ENCODE assay signal across 31 cellular contexts in the genomic region with DNA sequence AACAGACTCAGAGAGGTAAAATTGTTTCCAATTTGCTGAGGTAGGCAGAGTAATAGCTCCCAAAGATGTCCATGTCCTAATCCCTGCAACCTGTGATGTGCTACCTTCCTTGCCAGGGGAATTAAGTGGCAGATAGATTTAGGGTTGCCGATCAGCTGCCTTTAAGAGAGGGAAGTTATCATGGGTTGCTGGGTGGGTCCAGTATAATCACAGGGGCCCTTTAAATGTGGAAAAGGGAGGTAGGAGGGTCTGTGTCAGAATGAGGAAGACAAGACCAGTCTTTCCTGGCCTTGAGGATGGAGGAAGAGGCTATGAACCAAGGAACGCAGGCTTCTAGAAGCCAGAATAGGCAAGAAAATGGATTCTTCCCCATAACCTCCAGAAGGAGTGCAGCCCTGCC. TPM values are rescaled to one million over a fixed set of nuclear protein-coding genes. Genes with fewer than 3 reads are reported as not detected.
DNase-seq lines count a peak whose midpoint lies in the region; ATAC-seq and TF ChIP-seq lines count a peak whose summit lies in the region.
"Had no signal": no experiment of that assay in that cellular context is flagged by ENCODE, and none has a peak within 500 bp of the region (broad histone marks: within the 10 kb centered on the region; RNA-seq: fewer than 3 reads in every experiment).

No MANE protein-coding gene starts in this region.

- CTCF ChIA-PET in activated B cell treated with CpG ODN at 0.5 μM for 24 hours (lab: Charles Lee): interaction anchor here (1.0 to 3.7 kb wide), 7 partner anchors 19 to 92 kb away, joined by 3 to 18 read pairs (median 5); a partner anchor contains a TSS

- H4K20me1 ChIP-seq in Loucy (ENCODE audit: insufficient read depth, low read length, poor library complexity, severe bottlenecking) (no peaks in the 10 kb centered on the region), neural progenitor cell (ENCODE audit: low read depth) (no peaks in the 10 kb centered on the region)

- H3K4me1 ChIP-seq in Loucy (ENCODE audit: insufficient read depth, low read length, poor library complexity, severe bottlenecking) (peaks cover 77% of the 10 kb centered on the region), neural progenitor cell (peaks cover 44% of the 10 kb centered on the region)

- H3K27ac Mint-ChIP-seq in CD14-positive monocyte: peak overlapping the region; percentile 77 to 93 (median 91)
- peak overlapping the region; percentile 63 for H3K27ac Mint-ChIP-seq in activated B cell treated with CpG ODN at 0.5 μM for 24 hours
- H3K27ac Mint-ChIP-seq in neural progenitor cell: peak overlapping the region; percentile 19
- H3K27ac Mint-ChIP-seq: activated T-helper 2 cell treated with anti-CD3 and anti-CD28 coated beads, Interferon-gamma antibody, Interleukin-2, Interleukin-4, amounts not matched to agents 10 μg/mL and 5 μg/mL and 100 μg/mL, durations not matched to agents 14 hours and 24 hours and 36 hours had no signal

- H3K27me3 ChIP-seq in Loucy (ENCODE audit: insufficient read depth, low read length, poor library complexity, severe bottlenecking) (no peaks in the 10 kb centered on the region), neural progenitor cell (no peaks in the 10 kb centered on the region)
- H3K27me3 ChIP-seq: SJSA1 had no signal

- H3K79me2 ChIP-seq in Loucy (ENCODE audit: insufficient read depth, low read length) (no peaks in the 10 kb centered on the region), neural progenitor cell (ENCODE audit: low read depth) (no peaks in the 10 kb centered on the region)
- H3K79me2 ChIP-seq: hepatocyte had no signal

- no peak overlapping the region for H2AFZ ChIP-seq in Loucy (ENCODE audit: low read length)
- H2AFZ ChIP-seq in neural progenitor cell (replicated peaks): no peak overlapping the region
- H2AFZ ChIP-seq: hepatocyte had no signal

- no peaks in the 10 kb centered on the region for H3K9me3 ChIP-seq in Loucy (ENCODE audit: insufficient read depth, low read depth, low read length)
- H3K9me3 ChIP-seq in neural progenitor cell (ENCODE audit: low read depth): no peaks in the 10 kb centered on the region
- H3K9me3 ChIP-seq: SJSA1, upper lobe of right lung had no signal

- intact Hi-C loops in CD14-positive monocyte (cut with micrococcal nuclease): loop anchor here in 1 of 2 donors (5.0 to 10.0 kb wide), 2 partner anchors 37 to 79 kb away; a partner anchor contains a TSS
- intact Hi-C loops in activated B cell treated with CpG ODN at 0.5 μM for 24 hours (cut with micrococcal nuclease): loop anchor here (10.0 kb wide), 1 partner anchor 831 kb away; a partner anchor contains a TSS

- H3K36me3 ChIP-seq in Loucy (ENCODE audit: insufficient read depth, low read length): no peaks in the 10 kb centered on the region
- no peaks in the 10 kb centered on the region for H3K36me3 ChIP-seq in neural progenitor cell
- H3K36me3 ChIP-seq: SJSA1, upper lobe of right lung had no signal

- H3K4me3 Mint-ChIP-seq in CD14-positive monocyte (peak overlapping the region; percentile 16 to 75), activated B cell treated with CpG ODN at 0.5 μM for 24 hours (peak overlapping the region; percentile 45), neural progenitor cell (no peak overlapping the region)
- H3K4me3 Mint-ChIP-seq: T-helper 17 cell had no signal

- H3F3A ChIP-seq in Loucy (ENCODE audit: low read depth) (peaks cover 17% of the 10 kb centered on the region), neural progenitor cell (ENCODE audit: low read depth) (peaks cover 29% of the 10 kb centered on the region)

- H3K27ac ChIP-seq in neural progenitor cell: no peak overlapping the region
- H3K27ac ChIP-seq: C4-2B, epithelial cell of prostate, hepatocyte, upper lobe of right lung, VCaP had no signal

- TF ChIP-seq CTCF in CD14-positive monocyte (IDR thresholded peaks at IDR 0.05): no peak
- TF ChIP-seq CTCF in Loucy (conservative IDR thresholded peaks at IDR 0.05; ENCODE audit: low read length): no peak
- TF ChIP-seq CTCF in activated B cell treated with CpG ODN at 0.5 μM for 24 hours (IDR thresholded peaks at IDR 0.05): no peak
- TF ChIP-seq CTCF in neural progenitor cell (IDR thresholded peaks at IDR 0.05): no peak

- H3K9me2 ChIP-seq in Loucy (replicated peaks; ENCODE audit: low read depth, low read length): no peaks in the 10 kb centered on the region

- peaks cover 64% of the 10 kb centered on the region for H3K4me1 Mint-ChIP-seq in CD14-positive monocyte
- peaks cover 86% of the 10 kb centered on the region for H3K4me1 Mint-ChIP-seq in activated B cell treated with CpG ODN at 0.5 μM for 24 hours
- peaks cover 45% of the 10 kb centered on the region for H3K4me1 Mint-ChIP-seq in neural progenitor cell

- POLR2A ChIA-PET in activated B cell treated with CpG ODN at 0.5 μM for 24 hours (lab: Charles Lee): interaction anchor here (0.6 to 7.6 kb wide), 9 partner anchors 9 to 1650 kb away, joined by 3 to 100 read pairs (median 5); a partner anchor contains a TSS

- H3K4me3 ChIP-seq in Loucy (ENCODE audit: low read length, poor library complexity, severe bottlenecking) (peak overlapping the region; percentile 7), neural progenitor cell (no peak overlapping the region)
- H3K4me3 ChIP-seq: hepatocyte, SJSA1, upper lobe of right lung had no signal

- peak overlapping the region; percentile 71 for H3K4me2 ChIP-seq in Loucy (ENCODE audit: low read depth, low read length, poor library complexity, severe bottlenecking)
- no peak overlapping the region for H3K4me2 ChIP-seq in neural progenitor cell
- H3K4me2 ChIP-seq: hepatocyte had no signal

- peaks cover 0 to 4% of the 10 kb centered on the region in 2 donors for H3K36me3 Mint-ChIP-seq in CD14-positive monocyte
- H3K36me3 Mint-ChIP-seq in activated B cell treated with CpG ODN at 0.5 μM for 24 hours (ENCODE audit: low read depth): no peaks in the 10 kb centered on the region
- no peaks in the 10 kb centered on the region for H3K36me3 Mint-ChIP-seq in neural progenitor cell
- H3K36me3 Mint-ChIP-seq: activated naive CD8-positive, alpha-beta T cell treated with anti-CD3 and anti-CD28 coated beads, Interleukin-2, amount 10 ng/mL, durations not matched to agents 7 days and 5 days had no signal

- no peak for ATAC-seq in activated B cell treated with CpG ODN at 0.5 μM for 24 hours (ENCODE audit: low read depth)
- ATAC-seq: Panc1, T-helper 17 cell, upper lobe of right lung had no signal

- peaks cover 0 to 8% (median 2%) of the 10 kb centered on the region in 7 donors for H3K9me3 Mint-ChIP-seq in CD14-positive monocyte
- no peaks in the 10 kb centered on the region for H3K9me3 Mint-ChIP-seq in activated B cell treated with CpG ODN at 0.5 μM for 24 hours
- peaks cover 2% of the 10 kb centered on the region for H3K9me3 Mint-ChIP-seq in neural progenitor cell
- H3K9me3 Mint-ChIP-seq: activated naive CD8-positive, alpha-beta T cell treated with anti-CD3 and anti-CD28 coated beads, Interleukin-2, amount 10 ng/mL, durations not matched to agents 7 days and 5 days; activated T-helper 2 cell treated with anti-CD3 and anti-CD28 coated beads, Interferon-gamma antibody, Interleukin-2, Interleukin-4, amounts not matched to agents 10 μg/mL and 5 μg/mL and 100 μg/mL, durations not matched to agents 14 hours and 24 hours and 36 hours had no signal

- H3K9ac ChIP-seq in Loucy (ENCODE audit: low read depth, low read length, poor library complexity, severe bottlenecking) (peak overlapping the region; percentile 72), neural progenitor cell (no peak overlapping the region)

- DNase-seq in CD14-positive monocyte (ENCODE audit: low spot score) (no peak), activated B cell treated with CpG ODN at 0.5 μM for 24 hours (no peak), neural progenitor cell (ENCODE audit: low spot score) (no peak), RPMI8226 (no peak), SK-N-DZ (ENCODE audit: low spot score) (no peak), hippocampal formation (lab: John Stamatoyannopoulos, UW) (no peak), Kasumi-1 (lab: John Stamatoyannopoulos, UW) (no peak)
- DNase-seq: ACHN; activated CD4-positive, alpha-beta T cell treated with anti-CD3 and anti-CD28 coated beads, Interleukin-2, amount 50 U/mL, for 1 hour; activated CD8-positive, alpha-beta memory T cell treated with anti-CD3 and anti-CD28 coated beads, Interleukin-2, amount 50 U/mL, for 4 hours; activated naive CD8-positive, alpha-beta T cell treated with anti-CD3 and anti-CD28 coated beads, Interleukin-2, amount 10 ng/mL, durations not matched to agents 7 days and 5 days; cerebellar nuclear complex; HCEC 1CT; NCI-H1092; NCI-H2029; NCI-H226; NCI-H774; occipital lobe; retina; stimulated activated CD4-positive, alpha-beta T cell treated with anti-CD3 and anti-CD28 coated beads, Interleukin-12 subunit alpha, Interleukin-12 subunit beta, amount 100 ng/mL, for 4 hours; T-helper 17 cell had no signal

- peaks cover 8 to 22% (median 10%) of the 10 kb centered on the region in 3 donors for H3K27me3 Mint-ChIP-seq in CD14-positive monocyte (ENCODE audit: low read depth in 3 of 3)
- H3K27me3 Mint-ChIP-seq in activated B cell treated with CpG ODN at 0.5 μM for 24 hours: no peaks in the 10 kb centered on the region
- H3K27me3 Mint-ChIP-seq in neural progenitor cell (ENCODE audit: insufficient read depth, low read depth): peaks cover 21% of the 10 kb centered on the region

RNA-seq across cellular contexts. Expression of a gene that starts 50.7 kb away (rescaled TPM):
- polyA plus RNA-seq in CD14-positive monocyte: not detected
- not detected in 2 replicates for total RNA-seq in activated B cell treated with CpG ODN at 0.5 μM for 24 hours
- 0.34 TPM in 1 of 2 replicates, not detected in the other for total RNA-seq in neural progenitor cell (ENCODE audit: low replicate concordance)
- polyA plus RNA-seq in SK-N-DZ (2014; cell fraction: cytosol; rRNA removed): not detected in 2 replicates
- polyA plus RNA-seq in SK-N-DZ (2014; cell fraction: nucleus; rRNA removed): not detected in 2 replicates
- total RNA-seq: activated naive CD8-positive, alpha-beta T cell treated with anti-CD3 and anti-CD28 coated beads, Interleukin-2, amount 10 ng/mL, durations not matched to agents 7 days and 5 days; activated T-helper 2 cell treated with anti-CD3 and anti-CD28 coated beads, Interferon-gamma antibody, Interleukin-2, Interleukin-4, amounts not matched to agents 10 μg/mL and 5 μg/mL and 100 μg/mL, durations not matched to agents 14 hours and 24 hours and 36 hours; hepatocyte; lower leg skin; occipital lobe; SJSA1; T-helper 17 cell; upper lobe of right lung had no signal
- polyA plus RNA-seq: hepatocyte had no signal

Comparison
In these comparisons a context has a peak if more than half of its experiments do, and no peak if none do; other contexts are left out.
1. H3K27ac Mint-ChIP-seq: peak in every context shown above with its lines; median percentile 91 in CD14-positive monocyte; 63 in activated B cell treated with CpG ODN at 0.5 μM for 24 hours; 19 in neural progenitor cell.